8 cellular contexts compared by ENCODE assay signal in genomic region chr20:44746367-44747165, GRCh38. TPM values are rescaled to one million over a fixed set of nuclear protein-coding genes. Genes with fewer than 3 reads are reported as not detected.
DNase-seq lines count a peak whose midpoint lies in the region; ATAC-seq and TF ChIP-seq lines count a peak whose summit lies in the region.

No MANE protein-coding gene starts in this region.

- peaks cover 4% of the 10 kb centered on the region for H3K4me1 Mint-ChIP-seq in activated naive CD8-positive, alpha-beta T cell treated with anti-CD3 and anti-CD28 coated beads, Interleukin-2, amount 10 ng/mL, durations not matched to agents 7 days and 5 days

- H3K9me3 Mint-ChIP-seq in activated naive CD8-positive, alpha-beta T cell treated with anti-CD3 and anti-CD28 coated beads, Interleukin-2, amount 10 ng/mL, durations not matched to agents 7 days and 5 days, result no peaks in the 10 kb centered on the region

- H3K27ac Mint-ChIP-seq in activated naive CD8-positive, alpha-beta T cell treated with anti-CD3 and anti-CD28 coated beads, Interleukin-2, amount 10 ng/mL, durations not matched to agents 7 days and 5 days, result no peak overlapping the region

- H3K36me3 Mint-ChIP-seq in activated naive CD8-positive, alpha-beta T cell treated with anti-CD3 and anti-CD28 coated beads, Interleukin-2, amount 10 ng/mL, durations not matched to agents 7 days and 5 days, result no peaks in the 10 kb centered on the region

- H3K27me3 ChIP-seq in lower lobe of right lung (ENCODE audit: low read depth), result peaks cover 36% of the 10 kb centered on the region

- H3K4me1 ChIP-seq in lower lobe of right lung (peaks cover 35% of the 10 kb centered on the region), mucosa of descending colon (ENCODE audit: low read depth) (peaks cover 8% of the 10 kb centered on the region)

- TF ChIP-seq POLR2A in GM18505 (IDR thresholded peaks at IDR 0.05; ENCODE audit: borderline replicate concordance, extremely low read depth, insufficient read depth, insufficient read length), result no peak

- H3K36me3 ChIP-seq in lower lobe of right lung, result no peaks in the 10 kb centered on the region
- no peaks in the 10 kb centered on the region for H3K36me3 ChIP-seq in mucosa of descending colon (ENCODE audit: low read depth)

- peak overlapping the region; percentile 65 for H3K4me3 Mint-ChIP-seq in activated naive CD8-positive, alpha-beta T cell treated with anti-CD3 and anti-CD28 coated beads, Interleukin-2, amount 10 ng/mL, durations not matched to agents 7 days and 5 days

- H3K9me3 ChIP-seq in lower lobe of right lung (no peaks in the 10 kb centered on the region), mucosa of descending colon (no peaks in the 10 kb centered on the region)

- POLR2A ChIA-PET in activated naive CD8-positive, alpha-beta T cell treated with anti-CD3 and anti-CD28 coated beads, Interleukin-2, amount 10 ng/mL, durations not matched to agents 7 days and 5 days (lab: Charles Lee), result no interaction called here

- H3K4me3 ChIP-seq in lower lobe of right lung, result peak overlapping the region; percentile 55
- no peak overlapping the region for H3K4me3 ChIP-seq in mucosa of descending colon

- H3K27ac ChIP-seq in lower lobe of right lung, result peak overlapping the region; percentile 42

- ATAC-seq in activated naive CD8-positive, alpha-beta T cell treated with anti-CD3 and anti-CD28 coated beads, Interleukin-2, amount 10 ng/mL, durations not matched to agents 7 days and 5 days (ENCODE audit: low read depth), result no peak
- ATAC-seq in lower lobe of right lung (peak; percentile 25 to 37), mucosa of descending colon (no peak), GM18502 (IDR thresholded peaks at IDR 0.05; ENCODE audit: poor library complexity, unreplicated experiment) (no peak), HG03045 (IDR thresholded peaks at IDR 0.05; ENCODE audit: unreplicated experiment) (no peak), GM18505 (IDR thresholded peaks at IDR 0.05; ENCODE audit: unreplicated experiment) (no peak)

- H3K27me3 Mint-ChIP-seq in activated naive CD8-positive, alpha-beta T cell treated with anti-CD3 and anti-CD28 coated beads, Interleukin-2, amount 10 ng/mL, durations not matched to agents 7 days and 5 days, result peaks cover 38% of the 10 kb centered on the region

- intact Hi-C loops in lower lobe of right lung (cut with DNase I) (loop anchor here (10.0 kb wide), 1 partner anchor 118 kb away; no protein-coding TSS in a partner anchor), mucosa of descending colon (cut with DNase I, micrococcal nuclease) (loop anchor here (2.0 to 5.0 kb wide), 2 partner anchors 120 to 121 kb away; no protein-coding TSS in a partner anchor)

- DNase-seq in A172 (ENCODE audit: low spot score) (peak; percentile 11), HK-2 (ENCODE audit: unreplicated experiment) (peak; percentile 11), lower lobe of right lung (peak; percentile 58), mucosa of descending colon (no peak)
- DNase-seq in activated naive CD8-positive, alpha-beta T cell treated with anti-CD3 and anti-CD28 coated beads, Interleukin-2, amount 10 ng/mL, durations not matched to agents 7 days and 5 days, result no peak

- TF ChIP-seq CTCF in lower lobe of right lung (IDR thresholded peaks at IDR 0.05) (no peak), mucosa of descending colon (IDR thresholded peaks at IDR 0.05) (no peak)

RNA-seq across cellular contexts. Expression of gene KCNK15, which starts 0.9 kb away (rescaled TPM):
- 0.62 TPM in 1 of 2 replicates, not detected in the other for total RNA-seq in A172 (2014; rRNA removed; shearing (Covaris generic))
- not detected for total RNA-seq in activated naive CD8-positive, alpha-beta T cell treated with anti-CD3 and anti-CD28 coated beads, Interleukin-2, amount 10 ng/mL, durations not matched to agents 7 days and 5 days
- 0.89 TPM for total RNA-seq in lower lobe of right lung
- total RNA-seq in mucosa of descending colon, result under 1 TPM; 0.17 to 0.44 (median 0.43) TPM

RNA-seq across cellular contexts. Expression of gene CCN5, which starts 31.4 kb away (rescaled TPM):
- total RNA-seq in A172 (2014; rRNA removed; shearing (Covaris generic)), result not detected in 2 replicates
- total RNA-seq in activated naive CD8-positive, alpha-beta T cell treated with anti-CD3 and anti-CD28 coated beads, Interleukin-2, amount 10 ng/mL, durations not matched to agents 7 days and 5 days, result not detected
- 42.3 TPM for total RNA-seq in lower lobe of right lung
- total RNA-seq in mucosa of descending colon, result 1 to 10 TPM; 1.7 to 6.3 (median 4.2) TPM

Comparison
In these comparisons a context has a peak if more than half of its experiments do, and no peak if none do; other contexts are left out.
1. DNase-seq: peak in A172 (single experiment), HK-2 (single experiment) and lower lobe of right lung (single experiment); none in activated naive CD8-positive, alpha-beta T cell treated with anti-CD3 and anti-CD28 coated beads, Interleukin-2, amount 10 ng/mL, durations not matched to agents 7 days and 5 days (single experiment) and mucosa of descending colon (0 of 3).
2. ATAC-seq: peak in lower lobe of right lung (2 of 2); none in activated naive CD8-positive, alpha-beta T cell treated with anti-CD3 and anti-CD28 coated beads, Interleukin-2, amount 10 ng/mL, durations not matched to agents 7 days and 5 days (single experiment), mucosa of descending colon (single experiment), GM18502 (single experiment), HG03045 (single experiment) and GM18505 (single experiment).